In genomic region chr11:15937601-15938361, GRCh38 we compare ENCODE assay signal across 24 cellular contexts.
A peak's percentile ranks its signal among the peaks of the same experiment; 100 is the strongest.
DNase-seq lines count a peak whose midpoint lies in the region; FAIRE-seq and TF ChIP-seq lines count a peak whose summit lies in the region.
"Had no signal": no experiment of that assay in that cellular context is flagged by ENCODE, and none has a peak within 500 bp of the region (broad histone marks: within the 10 kb centered on the region; RNA-seq: fewer than 3 reads in every experiment).

No MANE protein-coding gene starts in this region.

- POLR2A ChIA-PET in H1 (lab: Charles Lee; ENCODE audit: partially characterized antibody), result no interaction called here

- H3K18ac ChIP-seq in H1 (ENCODE audit: extremely low read depth, low read length), result no peak overlapping the region

- H3K4me1 ChIP-seq in H1 (replicated peaks in 1 of 4; ENCODE audit: control insufficient read depth in 3 of 4, insufficient read depth in 4 of 4, low read length in 3 of 4), result no peaks in the 10 kb centered on the region; a peak in 1 of 7 replicates
- peaks cover 11% of the 10 kb centered on the region for H3K4me1 ChIP-seq in muscle layer of colon (ENCODE audit: insufficient read depth, low read length)

- no peaks in the 10 kb centered on the region for H3K36me3 ChIP-seq in H1 (ENCODE audit: control insufficient read depth in 2 of 4, insufficient read depth in 4 of 4, low read length in 3 of 4)
- no peaks in the 10 kb centered on the region for H3K36me3 ChIP-seq in muscle layer of colon (ENCODE audit: insufficient read depth, low read length)

- H4K8ac ChIP-seq in H1 (ENCODE audit: extremely low read depth, insufficient read depth, low read length), result no peak overlapping the region

- 90% methylated on average over 18 of the region's 19 CpGs; no CpG with 5 or more reads in 1 of the 2 experiments for whole genome bisulfite sequencing in H1 (ENCODE audit: extremely low coverage in 1 of 2, insufficient coverage in 1 of 2, insufficient read length in 1 of 2, insufficient replicate concordance in 2 of 2, low coverage in 1 of 2, low lambda C conversion rate in 2 of 2, missing lambda C conversion rate in 1 of 2), 2 experiments

- no peaks in the 10 kb centered on the region for H3K36me3 Mint-ChIP-seq in activated naive CD4-positive, alpha-beta T cell treated with anti-CD3 and anti-CD28 coated beads, Interleukin-2, amount 10 ng/mL, durations not matched to agents 7 days and 5 days
- no peaks in the 10 kb centered on the region for H3K36me3 Mint-ChIP-seq in activated T-cell treated with anti-CD3 and anti-CD28 coated beads, Interleukin-2, amount 50 U/mL, for 24 hours (ENCODE audit: low read depth)
- H3K36me3 Mint-ChIP-seq: IgD-negative memory B cell; stimulated activated memory B cell treated with anti-CD40 and anti-IgM and Interleukin-4, amounts not matched to agents 10 μg/mL and 1 μg/mL and 100 μg/mL, for 72 hours had no signal

- TF ChIP-seq POLR2A in H1 (IDR thresholded peaks at IDR 0.05; ENCODE audit: control extremely low read depth in 1 of 2, low read depth in 2 of 2, low read length in 2 of 2), result no peak

- TF ChIP-seq EP300 in H1 (IDR thresholded peaks at IDR 0.05; ENCODE audit: borderline replicate concordance in 1 of 2, low read depth in 2 of 2, low read length in 2 of 2), result no peak

- no peak overlapping the region for H3K4me3 Mint-ChIP-seq in activated naive CD4-positive, alpha-beta T cell treated with anti-CD3 and anti-CD28 coated beads, Interleukin-2, amount 10 ng/mL, durations not matched to agents 7 days and 5 days
- no peak overlapping the region for H3K4me3 Mint-ChIP-seq in activated T-cell treated with anti-CD3 and anti-CD28 coated beads, Interleukin-2, amount 50 U/mL, for 24 hours
- H3K4me3 Mint-ChIP-seq: activated B cell treated with CpG ODN at 0.5 μM for 24 hours; activated CD8-positive, alpha-beta T cell treated with anti-CD3 and anti-CD28 coated beads, Interleukin-2, amount 10 ng/mL, durations not matched to agents 7 days and 5 days; B cell; dendritic cell treated with granulocyte-macrophage colony-stimulating factor and Interleukin-4, amounts not matched to agents 40 ng/mL and 50 ng/mL, for 4 days; IgD-negative memory B cell; stimulated activated memory B cell treated with anti-CD40 and anti-IgM and Interleukin-4, amounts not matched to agents 10 μg/mL and 1 μg/mL and 100 μg/mL, for 72 hours had no signal

- H3K9ac ChIP-seq in H1 (replicated peaks in 1 of 4; ENCODE audit: extremely low read depth in 1 of 4, low read depth in 3 of 4, low read length in 3 of 4) (no peak overlapping the region), muscle layer of colon (ENCODE audit: low read length) (no peak overlapping the region)

- no peak overlapping the region for H3K56ac ChIP-seq in H1 (replicated peaks; ENCODE audit: insufficient read length, low read depth, low read length)

- no peak overlapping the region for H2BK12ac ChIP-seq in H1 (ENCODE audit: low read depth, low read length)

- no peaks in the 10 kb centered on the region for H3K4me1 Mint-ChIP-seq in activated naive CD4-positive, alpha-beta T cell treated with anti-CD3 and anti-CD28 coated beads, Interleukin-2, amount 10 ng/mL, durations not matched to agents 7 days and 5 days
- H3K4me1 Mint-ChIP-seq in activated T-cell treated with anti-CD3 and anti-CD28 coated beads, Interleukin-2, amount 50 U/mL, for 24 hours (ENCODE audit: low read depth), result no peaks in the 10 kb centered on the region
- H3K4me1 Mint-ChIP-seq: activated B cell treated with CpG ODN at 0.5 μM for 24 hours; B cell; IgD-negative memory B cell; stimulated activated memory B cell treated with anti-CD40 and anti-IgM and Interleukin-4, amounts not matched to agents 10 μg/mL and 1 μg/mL and 100 μg/mL, for 72 hours had no signal

- H2BK15ac ChIP-seq in H1 (ENCODE audit: low read length), result no peak overlapping the region

- no peaks in the 10 kb centered on the region for H3K27me3 Mint-ChIP-seq in activated naive CD4-positive, alpha-beta T cell treated with anti-CD3 and anti-CD28 coated beads, Interleukin-2, amount 10 ng/mL, durations not matched to agents 7 days and 5 days
- H3K27me3 Mint-ChIP-seq in activated T-cell treated with anti-CD3 and anti-CD28 coated beads, Interleukin-2, amount 50 U/mL, for 24 hours, result peaks cover 14% of the 10 kb centered on the region
- H3K27me3 Mint-ChIP-seq: activated B cell treated with CpG ODN at 0.5 μM for 24 hours; stimulated activated memory B cell treated with anti-CD40 and anti-IgM and Interleukin-4, amounts not matched to agents 10 μg/mL and 1 μg/mL and 100 μg/mL, for 72 hours had no signal

- no peak overlapping the region for H3K4me2 ChIP-seq in H1 (ENCODE audit: insufficient read depth in 1 of 2, low read depth in 2 of 2, low read length in 2 of 2)

- H3K27ac Mint-ChIP-seq in activated naive CD4-positive, alpha-beta T cell treated with anti-CD3 and anti-CD28 coated beads, Interleukin-2, amount 10 ng/mL, durations not matched to agents 7 days and 5 days, result no peak overlapping the region
- H3K27ac Mint-ChIP-seq in activated T-cell treated with anti-CD3 and anti-CD28 coated beads, Interleukin-2, amount 50 U/mL, for 24 hours, result no peak overlapping the region
- H3K27ac Mint-ChIP-seq: activated B cell treated with CpG ODN at 0.5 μM for 24 hours; activated CD8-positive, alpha-beta T cell treated with anti-CD3 and anti-CD28 coated beads, Interleukin-2, amount 10 ng/mL, durations not matched to agents 7 days and 5 days; B cell; dendritic cell treated with granulocyte-macrophage colony-stimulating factor and Interleukin-4, amounts not matched to agents 40 ng/mL and 50 ng/mL, for 4 days; stimulated activated memory B cell treated with anti-CD40 and anti-IgM and Interleukin-4, amounts not matched to agents 10 μg/mL and 1 μg/mL and 100 μg/mL, for 72 hours had no signal

- TF ChIP-seq CTCF in H1 (IDR thresholded peaks at IDR 0.05; ENCODE audit: control extremely low read depth in 1 of 3, insufficient read depth in 1 of 3, low read depth in 1 of 3, low read length in 3 of 3), result peak in 1 of 3 experiments; percentile 15; a peak in 1 of 4 replicates

- H2BK120ac ChIP-seq in H1 (replicated peaks; ENCODE audit: low read depth, low read length), result no peak overlapping the region

- no peak overlapping the region for H3K4ac ChIP-seq in H1 (replicated peaks; ENCODE audit: insufficient read length, low read depth, low read length)

- H2AFZ ChIP-seq in H1 (ENCODE audit: low read length), result no peak overlapping the region

- H2AK5ac ChIP-seq in H1 (ENCODE audit: low read depth, low read length), result no peak overlapping the region

- H3K9me3 ChIP-seq in H1 (ENCODE audit: insufficient read depth in 2 of 2, low read depth in 1 of 2, low read length in 1 of 2), result no peaks in the 10 kb centered on the region
- no peaks in the 10 kb centered on the region for H3K9me3 ChIP-seq in muscle layer of colon (ENCODE audit: low read length)

- TF ChIP-seq RAD21 in H1 (IDR thresholded peaks at IDR 0.05 in 1 of 2, conservative IDR thresholded peaks at IDR 0.05 in 1 of 2; ENCODE audit: low read depth in 2 of 2, low read length in 2 of 2), result peak; percentile 34 to 36; a peak in 2 of 4 replicates

- DNase-seq in NCI-H748 (lab: John Stamatoyannopoulos, UW; ENCODE audit: unreplicated experiment), result peak; percentile 18
- DNase-seq in NCI-H748 treated with DMSO at 0.1 percent for 48 hours (lab: John Stamatoyannopoulos, UW), result no peak
- DNase-seq in H1 (ENCODE audit: low read depth in 1 of 2, low spot score in 2 of 2), result peak in 1 of 2 experiments; percentile 42
- DNase-seq in activated naive CD4-positive, alpha-beta T cell treated with anti-CD3 and anti-CD28 coated beads, Interleukin-2, amount 10 ng/mL, durations not matched to agents 7 days and 5 days, result no peak
- no peak for DNase-seq in Kasumi-1 (lab: John Stamatoyannopoulos, UW)
- no peak for DNase-seq in hippocampal formation (lab: John Stamatoyannopoulos, UW)
- DNase-seq in activated T-cell treated with anti-CD3 and anti-CD28 coated beads, Interleukin-2, amount 50 U/mL, for 24 hours, result no peak
- DNase-seq: activated B cell treated with CpG ODN at 0.5 μM for 24 hours; activated CD8-positive, alpha-beta T cell treated with anti-CD3 and anti-CD28 coated beads, Interleukin-2, amount 10 ng/mL, durations not matched to agents 7 days and 5 days; activated naive CD4-positive, alpha-beta T cell treated with Interleukin-2 at 50 U/mL for 16 hours; activated T-cell treated with anti-CD3 and anti-CD28 coated beads, Interleukin-2, amount 50 U/mL, for 1 hour; amygdala; NCI-H1436; NCI-H524 treated with DMSO at 0.1 percent for 48 hours; small intestine; stimulated activated CD4-positive, alpha-beta T cell treated with anti-CD3 and anti-CD28 coated beads, Interleukin-2, amount 100 ng/mL, for 24 hours had no signal

- H4K20me1 ChIP-seq in H1 (replicated peaks in 1 of 2; ENCODE audit: control insufficient read depth in 1 of 2, insufficient read depth in 2 of 2, low read length in 2 of 2), result no peaks in the 10 kb centered on the region

- H4K5ac ChIP-seq in H1 (ENCODE audit: insufficient read length, low read depth, low read length), result no peak overlapping the region

- H3K27ac ChIP-seq in H1 (ENCODE audit: low read depth, low read length), result no peak overlapping the region
- no peak overlapping the region for H3K27ac ChIP-seq in muscle layer of colon (ENCODE audit: low read depth, low read length)
- H3K27ac ChIP-seq: 22Rv1, SK-N-MC had no signal

- CTCF ChIA-PET in H1 (lab: Charles Lee; ENCODE audit: partially characterized antibody), result interaction anchor here (0.7 to 3.5 kb wide), 11 partner anchors 9 to 610 kb away, joined by 3 to 31 read pairs (median 7); no protein-coding TSS in a partner anchor
- CTCF ChIA-PET in activated naive CD4-positive, alpha-beta T cell treated with anti-CD3 and anti-CD28 coated beads, Interleukin-2, amount 10 ng/mL, durations not matched to agents 7 days and 5 days (lab: Charles Lee), result interaction anchor here (1.1 kb wide), 1 partner anchor 20 kb away, joined by 3 read pairs; no protein-coding TSS in a partner anchor

- FAIRE-seq in H1 (lab: Jason Lieb, UNC), result no peak
- FAIRE-seq: GM12892, small intestine had no signal

- no peaks in the 10 kb centered on the region for H3K79me2 ChIP-seq in H1 (ENCODE audit: control insufficient read depth in 1 of 2, insufficient read depth in 2 of 2, low read length in 2 of 2)

- H3K4me3 ChIP-seq in H1 (ENCODE audit: extremely low read depth in 1 of 4, insufficient read depth in 2 of 4, low read depth in 3 of 4, low read length in 4 of 4) (no peak overlapping the region), muscle layer of colon (ENCODE audit: low read depth in 1 of 2, low read length in 2 of 2) (peak overlapping the region; percentile 14 to 31)
- H3K4me3 ChIP-seq: SK-N-MC had no signal

- H3K27me3 ChIP-seq in H1 (replicated peaks in 1 of 4; ENCODE audit: control insufficient read depth in 3 of 4, extremely low read depth in 1 of 4, insufficient read depth in 3 of 4, low read length in 3 of 4) (peaks cover 0 to 11% (median 8%) of the 10 kb centered on the region in 4 experiments; a peak in 4 of 7 replicates), muscle layer of colon (ENCODE audit: control insufficient read depth in 1 of 2, insufficient read depth in 2 of 2, low read length in 2 of 2) (peaks cover 0 to 20% of the 10 kb centered on the region in 2 donors)

- no peak overlapping the region for H3K23ac ChIP-seq in H1 (ENCODE audit: insufficient read length)

- no peak overlapping the region for H3K14ac ChIP-seq in H1 (ENCODE audit: insufficient read length)

- no peaks in the 10 kb centered on the region for H3K23me2 ChIP-seq in H1 (ENCODE audit: low read depth, low read length)

- H2BK20ac ChIP-seq in H1 (ENCODE audit: low read length), result no peak overlapping the region

- H3K79me1 ChIP-seq in H1 (ENCODE audit: low read depth, low read length), result no peaks in the 10 kb centered on the region

- peaks cover 3% of the 10 kb centered on the region for H3K9me3 Mint-ChIP-seq in activated naive CD4-positive, alpha-beta T cell treated with anti-CD3 and anti-CD28 coated beads, Interleukin-2, amount 10 ng/mL, durations not matched to agents 7 days and 5 days
- no peaks in the 10 kb centered on the region for H3K9me3 Mint-ChIP-seq in activated T-cell treated with anti-CD3 and anti-CD28 coated beads, Interleukin-2, amount 50 U/mL, for 24 hours
- H3K9me3 Mint-ChIP-seq: activated B cell treated with CpG ODN at 0.5 μM for 24 hours; dendritic cell treated with granulocyte-macrophage colony-stimulating factor and Interleukin-4, amounts not matched to agents 40 ng/mL and 50 ng/mL, for 4 days; stimulated activated memory B cell treated with anti-CD40 and anti-IgM and Interleukin-4, amounts not matched to agents 10 μg/mL and 1 μg/mL and 100 μg/mL, for 72 hours had no signal

- H4K91ac ChIP-seq in H1 (replicated peaks; ENCODE audit: insufficient read length, low read length), result no peak overlapping the region

- H2BK5ac ChIP-seq in H1 (ENCODE audit: low read depth, low read length), result no peak overlapping the region

Comparison
In these comparisons a context has a peak if more than half of its experiments do, and no peak if none do; other contexts are left out.
1. H3K4me3 ChIP-seq: peak in muscle layer of colon (2 of 2); none in H1 (0 of 4).